19 cellular contexts compared by ENCODE assay signal in genomic region chr17:57068707-57069106, GRCh38. TPM values are rescaled to one million over a fixed set of nuclear protein-coding genes. Genes with fewer than 3 reads are reported as not detected.
A peak's percentile ranks its signal among the peaks of the same experiment; 100 is the strongest.
DNase-seq lines count a peak whose midpoint lies in the region; ATAC-seq, FAIRE-seq and TF ChIP-seq lines count a peak whose summit lies in the region.
"Had no signal": no experiment of that assay in that cellular context is flagged by ENCODE, and none has a peak within 500 bp of the region (broad histone marks: within the 10 kb centered on the region; RNA-seq: fewer than 3 reads in every experiment).

No MANE protein-coding gene starts in this region.

- H3K4me3 ChIP-seq in HUES48 (ENCODE audit: low read depth, low read length) (no peak overlapping the region), K562 (no peak overlapping the region), mesodermal cell (ENCODE audit: extremely low read depth, insufficient read depth, low read length, poor library complexity, severe bottlenecking) (no peak overlapping the region)
- H3K4me3 ChIP-seq: GM23248 had no signal

- no peaks in the 10 kb centered on the region for H3K9me3 ChIP-seq in HUES48 (ENCODE audit: control insufficient read depth, insufficient read depth, low read length)
- H3K9me3 ChIP-seq in K562 (replicated peaks; ENCODE audit: control insufficient read depth, insufficient read depth, low read depth, low read length) = no peaks in the 10 kb centered on the region
- no peaks in the 10 kb centered on the region for H3K9me3 ChIP-seq in mesodermal cell (ENCODE audit: control insufficient read depth, low read length)

- no peaks in the 10 kb centered on the region for H3K36me3 ChIP-seq in HUES48 (ENCODE audit: control insufficient read depth, insufficient read depth, low read length)
- no peaks in the 10 kb centered on the region for H3K36me3 ChIP-seq in K562 (ENCODE audit: control insufficient read depth, insufficient read depth, low read length)
- no peaks in the 10 kb centered on the region for H3K36me3 ChIP-seq in mesodermal cell (ENCODE audit: control insufficient read depth, insufficient read depth, low read length)

- TF ChIP-seq EP300 in K562 (IDR thresholded peaks at IDR 0.05; ENCODE audit: low read length) = no peak

- no peaks in the 10 kb centered on the region for H3K9me1 ChIP-seq in K562 (ENCODE audit: control insufficient read depth, insufficient read depth, low read length)

- H3K27ac ChIP-seq in HUES48 (ENCODE audit: low read depth, low read length) (peak overlapping the region; percentile 48), K562 (ENCODE audit: extremely low read depth, low read depth, low read length) (peak overlapping the region; percentile 26; the same call in 2 of the 3 replicates), mesodermal cell (ENCODE audit: low read depth, low read length, severe bottlenecking) (peak overlapping the region; percentile 16)
- H3K27ac ChIP-seq: GM23248 had no signal

- DNase-seq in ELF-1 (ENCODE audit: low read depth, low spot score) (peak; percentile 46), K562 (ENCODE audit: extremely low read depth in 1 of 4, low spot score in 3 of 4) (no peak), natural killer cell (no peak), activated T-cell treated with anti-CD3 and anti-CD28 coated beads for 4 hours (no peak), NOMO-1 treated with dmso at 0.1 percent for 144 hours (lab: John Stamatoyannopoulos, UW; ENCODE audit: unreplicated experiment) (no peak), amniotic stem cell (lab: John Stamatoyannopoulos, UW) (no peak)
- DNase-seq: CD4-positive, CD25-positive, alpha-beta regulatory T cell; GM23248; MM.1S; NCI-H1092 treated with DMSO at 0.1 percent for 48 hours; NCI-H146; NCI-H2029; NCI-H524 treated with DMSO at 0.1 percent for 48 hours; NCI-H82; SHP77; SW 1271 had no signal

- H2AFZ ChIP-seq in K562 (ENCODE audit: low read depth, low read length) = peak overlapping the region; percentile 93
- H2AFZ ChIP-seq: GM23248 had no signal

- peaks cover 7% of the 10 kb centered on the region in 2 donors for H3K27me3 Mint-ChIP-seq in natural killer cell (ENCODE audit: low read depth in 2 of 2)

- CTCF ChIA-PET in K562 (lab: Yijun Ruan, JAX; ENCODE audit: low intra/inter-chr PET ratio) = interaction anchor here (0.6 kb wide), 1 partner anchor 14 kb away, joined by 7 read pairs; no protein-coding TSS in a partner anchor

- H3K4me1 ChIP-seq in HUES48 (ENCODE audit: control insufficient read depth, insufficient read depth, low read length) = peaks cover 34% of the 10 kb centered on the region
- peaks cover 7 to 26% of the 10 kb centered on the region in 2 experiments; a peak in 4 of 5 replicates for H3K4me1 ChIP-seq in K562 (replicated peaks in 1 of 2; ENCODE audit: control insufficient read depth in 2 of 2, insufficient read depth in 2 of 2, low read length in 2 of 2)
- peaks cover 4% of the 10 kb centered on the region for H3K4me1 ChIP-seq in mesodermal cell (ENCODE audit: control insufficient read depth, insufficient read depth, low read length, poor library complexity, severe bottlenecking)

- POLR2A ChIA-PET in K562 (lab: Yijun Ruan, JAX) = interaction anchor here (1.0 to 2.5 kb wide), 3 partner anchors 8 to 16 kb away, joined by 3 to 7 read pairs (median 4); partner anchors contain the start of gene AKAP1

- H3K79me2 ChIP-seq in K562 (ENCODE audit: control insufficient read depth, insufficient read depth, low read length) = no peaks in the 10 kb centered on the region

- H3K4me2 ChIP-seq in K562 (ENCODE audit: insufficient read depth, low read length) = peak overlapping the region; percentile 3; the same call in 1 of the 2 replicates

- no peaks in the 10 kb centered on the region for H3K36me3 Mint-ChIP-seq in natural killer cell
- H3K36me3 Mint-ChIP-seq: CD4-positive, CD25-positive, alpha-beta regulatory T cell had no signal

- H3K4me1 Mint-ChIP-seq in natural killer cell = no peaks in the 10 kb centered on the region
- H3K4me1 Mint-ChIP-seq: CD4-positive, CD25-positive, alpha-beta regulatory T cell had no signal

- no peak for FAIRE-seq in K562 (lab: Jason Lieb, UNC)
- FAIRE-seq: GM12891 had no signal

- H3K9me3 Mint-ChIP-seq in natural killer cell = no peaks in the 10 kb centered on the region
- H3K9me3 Mint-ChIP-seq: CD4-positive, CD25-positive, alpha-beta regulatory T cell had no signal

- H3K9ac ChIP-seq in HUES48 (ENCODE audit: low read depth, low read length) (no peak overlapping the region), K562 (ENCODE audit: insufficient read depth in 1 of 2, low read depth in 2 of 2, low read length in 2 of 2) (no peak overlapping the region)
- H3K9ac ChIP-seq: GM23248 had no signal

- H3K4me3 Mint-ChIP-seq in natural killer cell = no peak overlapping the region
- H3K4me3 Mint-ChIP-seq: CD4-positive, CD25-positive, alpha-beta regulatory T cell had no signal

- H3K27ac Mint-ChIP-seq in natural killer cell = no peak overlapping the region
- H3K27ac Mint-ChIP-seq: CD4-positive, CD25-positive, alpha-beta regulatory T cell had no signal

- TF ChIP-seq POLR2A in K562 (conservative IDR thresholded peaks at IDR 0.05) = no peak

- H3K27me3 ChIP-seq in HUES48 (ENCODE audit: control insufficient read depth, insufficient read depth, low read length) (no peaks in the 10 kb centered on the region), K562 (ENCODE audit: control insufficient read depth in 2 of 2, insufficient read depth in 2 of 2, low read length in 2 of 2) (no peaks in the 10 kb centered on the region)

- BruUV-seq in K562 (replicated peaks; lab: Mats Ljungman, UMichigan) = no TSS peak

- in situ Hi-C loops in K562 (cut with MboI) = no loop called here

- ATAC-seq in K562 = peak; percentile 21; the same call in 2 of the 3 replicates
- ATAC-seq in natural killer cell = no peak

- intact Hi-C loops in K562 (cut with micrococcal nuclease) (no loop called here), natural killer cell (cut with micrococcal nuclease) (no loop called here)

- no peaks in the 10 kb centered on the region for H4K20me1 ChIP-seq in K562 (replicated peaks; ENCODE audit: control insufficient read depth, insufficient read depth, low read length)

- no peak for TF ChIP-seq RAD21 in K562 (CRISPR knock-in tag; conservative IDR thresholded peaks at IDR 0.05 in 1 of 2, IDR thresholded peaks at IDR 0.05 in 1 of 2)

- TF ChIP-seq CTCF in K562 (IDR thresholded peaks at IDR 0.05 in 2 of 3, conservative IDR thresholded peaks at IDR 0.05 in 1 of 3; ENCODE audit: insufficient read depth in 2 of 3, low read depth in 1 of 3, low read length in 3 of 3) (no peak), natural killer cell (IDR thresholded peaks at IDR 0.05) (no peak)

- WGBS in K562 (ENCODE audit: insufficient coverage, low coverage, missing lambda C conversion rate) = 66% methylated on average over 2 of the region's 2 CpGs
- 100% methylated on average over 1 of the region's 2 CpGs; no CpG with 5 or more reads in 1 of the 2 experiments for WGBS in mesodermal cell (ENCODE audit: insufficient coverage in 2 of 2), 2 experiments

TF ChIP-seq in K562, 482 proteins besides CTCF, POLR2A, EP300 and RAD21 (continues in another document):
- TF ChIP-seq GABPA (tag; conservative IDR thresholded peaks at IDR 0.05; ENCODE audit: low read depth) (0 out of 2 replicates have a peak, but pooled peaks have one; percentile 1), TCF15 (CRISPR knock-in tag; IDR thresholded peaks at IDR 0.05) (no peak)

RNA-seq across cellular contexts. Expression of gene AKAP1, which starts 16.3 kb away (rescaled TPM):
- 47.3 and 76.5 TPM in 2 replicates for total RNA-seq in K562 (2011; cell fraction: chromatin; rRNA removed; ENCODE audit: low replicate concordance)
- 65.9 and 69.3 TPM in 2 replicates for total RNA-seq in K562 (2011; cell fraction: nucleolus; rRNA removed)
- 70.5 and 70.8 TPM in 2 replicates for total RNA-seq in K562 (2011; cell fraction: nucleoplasm; rRNA removed)
- total RNA-seq in K562 (2014; rRNA removed) (50.4 and 57.2 TPM in 2 replicates), K562 (2014; rRNA removed; fragmentation: Illumina TruSeq; extraction: Trizol) (24.5 and 29.4 TPM in 2 replicates), K562 (2015; rRNA removed; fragmentation: Illumina TruSeq; extraction: Trizol) (36.4 and 41.2 TPM in 2 replicates), K562 (2021) (40.7 and 44.9 TPM in 2 replicates), natural killer cell (10 to 100 TPM in 2 of 3 donors, 1 to 10 TPM in 1; 9.8 to 15.8 (median 11.4) TPM)
- polyA plus RNA-seq in K562 (2011; rRNA removed) (46.8 and 48.4 TPM in 2 replicates), K562 (2014; fragmentation: Illumina TruSeq; extraction: Trizol) (58.3 and 63.8 TPM in 2 replicates), K562 (2014; fragmentation: Nextera tagmentation; extraction: Ambion mirVana) (10 to 100 TPM; 12.9 to 13.2 TPM), K562 (2014; rRNA removed) (34.9 and 40.7 TPM in 2 replicates)
- polyA plus RNA-seq in K562 (2011; cell fraction: cytosol; rRNA removed) = 54.8 and 62.0 TPM in 2 replicates
- 198 and 242 TPM in 2 replicates for polyA plus RNA-seq in K562 (2011; cell fraction: nucleus; rRNA removed)
- polyA plus RNA-seq in K562 (2012) = 24.4 and 26.8 TPM in 2 replicates
- 62.1 and 70.8 TPM in 2 replicates for polyA minus RNA-seq in K562 (2011; rRNA and poly(A)+ RNA removed)
- 57.1 and 64.3 TPM in 2 replicates for polyA minus RNA-seq in K562 (2011; cell fraction: cytosol; rRNA and poly(A)+ RNA removed)
- polyA minus RNA-seq in K562 (2011; cell fraction: nucleus; rRNA and poly(A)+ RNA removed) = 25.3 and 35.0 TPM in 2 replicates
- polyA plus RNA-seq in mesodermal cell (2013, experiment 1 of 2) = 10.3 TPM
- polyA plus RNA-seq in mesodermal cell (2013, experiment 2 of 2) = 8.4 TPM
